In genomic region chr2:24824966-24825882, GRCh38 we compare ENCODE assay signal across 8 cellular contexts. TPM values are rescaled to one million over a fixed set of nuclear protein-coding genes. Genes with fewer than 3 reads are reported as not detected.
DNase-seq lines count a peak whose midpoint lies in the region; ATAC-seq, FAIRE-seq and TF ChIP-seq lines count a peak whose summit lies in the region.

No MANE protein-coding gene starts in this region.

- POLR2A ChIA-PET in K562 (lab: Yijun Ruan, JAX), result no interaction called here

- H3K27ac Mint-ChIP-seq in osteocyte (ENCODE audit: unreplicated experiment), result no peak overlapping the region

- ATAC-seq in K562 (peak; percentile 16; the same call in 1 of the 3 replicates), HG02840 (IDR thresholded peaks at IDR 0.05; ENCODE audit: low FRiP score, unreplicated experiment) (no peak)

- TF ChIP-seq POLR2A in K562 (conservative IDR thresholded peaks at IDR 0.05), result no peak; the same call in 1 of the 2 replicates

- H3K79me2 ChIP-seq in K562 (ENCODE audit: control insufficient read depth, insufficient read depth, low read length), result no peaks in the 10 kb centered on the region

- no peak overlapping the region for H3K4me2 ChIP-seq in K562 (ENCODE audit: insufficient read depth, low read length)

- no peaks in the 10 kb centered on the region for H3K9me1 ChIP-seq in K562 (ENCODE audit: control insufficient read depth, insufficient read depth, low read length)

- H2AFZ ChIP-seq in K562 (ENCODE audit: low read depth, low read length), result no peak overlapping the region

- BruUV-seq in K562 (replicated peaks; lab: Mats Ljungman, UMichigan), result no TSS peak

- peaks cover 22% of the 10 kb centered on the region for H3K36me3 Mint-ChIP-seq in osteocyte (ENCODE audit: unreplicated experiment)

- CTCF ChIA-PET in K562 (lab: Yijun Ruan, JAX; ENCODE audit: low intra/inter-chr PET ratio), result interaction anchor here (0.7 to 1.1 kb wide), 2 partner anchors 362 to 403 kb away, joined by 3 read pairs; no protein-coding TSS in a partner anchor

- in situ Hi-C loops in K562 (cut with MboI), result no loop called here

- DNase-seq in NCI-H345 (lab: John Stamatoyannopoulos, UW), result peak; percentile 18
- no peak for DNase-seq in NCI-H345 treated with DMSO at 0.1 percent for 48 hours (lab: John Stamatoyannopoulos, UW; ENCODE audit: unreplicated experiment)
- peak; percentile 52 to 64 (median 60) for DNase-seq in K562 (ENCODE audit: extremely low read depth in 1 of 4, low spot score in 3 of 4)
- peak; percentile 64 for DNase-seq in osteocyte (ENCODE audit: extremely low spot score, unreplicated experiment)
- no peak for DNase-seq in NCI-H1105 treated with DMSO at 0.1 percent for 48 hours (lab: John Stamatoyannopoulos, UW)
- no peak for DNase-seq in DMS114 treated with DMSO at 0.1 percent for 48 hours (lab: John Stamatoyannopoulos, UW; ENCODE audit: unreplicated experiment)

- H3K27ac ChIP-seq in K562 (ENCODE audit: extremely low read depth, low read depth, low read length), result no peak overlapping the region

- H3K4me1 ChIP-seq in K562 (replicated peaks in 1 of 2; ENCODE audit: control insufficient read depth in 2 of 2, insufficient read depth in 2 of 2, low read length in 2 of 2), result peaks cover 0 to 5% of the 10 kb centered on the region in 2 experiments; a peak in 2 of 5 replicates

- H3K9ac ChIP-seq in K562 (ENCODE audit: insufficient read depth in 1 of 2, low read depth in 2 of 2, low read length in 2 of 2), result no peak overlapping the region

- WGBS in K562 (ENCODE audit: insufficient coverage, low coverage, missing lambda C conversion rate), result 91% methylated on average over 11 of the region's 16 CpGs

- no peaks in the 10 kb centered on the region for H3K27me3 Mint-ChIP-seq in osteocyte (ENCODE audit: unreplicated experiment)

- no peak for TF ChIP-seq EP300 in K562 (IDR thresholded peaks at IDR 0.05; ENCODE audit: low read length)

- peaks cover 68% of the 10 kb centered on the region for H3K36me3 ChIP-seq in K562 (ENCODE audit: control insufficient read depth, insufficient read depth, low read length)

- H4K20me1 ChIP-seq in K562 (replicated peaks; ENCODE audit: control insufficient read depth, insufficient read depth, low read length), result 0 out of 2 replicates have a peak, but pooled peaks cover 2% of the 10 kb centered on the region

- H3K9me3 ChIP-seq in K562 (replicated peaks; ENCODE audit: control insufficient read depth, insufficient read depth, low read depth, low read length), result no peaks in the 10 kb centered on the region

- no peak overlapping the region for H3K4me3 ChIP-seq in K562

- intact Hi-C loops in K562 (cut with micrococcal nuclease), result loop anchor here (5.0 kb wide), 3 partner anchors 302 to 372 kb away; partner anchors contain the start of gene NCOA1

- TF ChIP-seq RAD21 in K562 (CRISPR knock-in tag; conservative IDR thresholded peaks at IDR 0.05 in 1 of 2, IDR thresholded peaks at IDR 0.05 in 1 of 2), result peak in 1 of 2 experiments; percentile 45; a peak in 2 of 4 replicates

- peaks cover 26% of the 10 kb centered on the region for H3K4me1 Mint-ChIP-seq in osteocyte (ENCODE audit: unreplicated experiment)

- H3K27me3 ChIP-seq in K562 (ENCODE audit: control insufficient read depth in 2 of 2, insufficient read depth in 2 of 2, low read length in 2 of 2), result no peaks in the 10 kb centered on the region

- no peak overlapping the region for H3K4me3 Mint-ChIP-seq in osteocyte (ENCODE audit: unreplicated experiment)

- no peaks in the 10 kb centered on the region for H3K9me3 Mint-ChIP-seq in osteocyte (ENCODE audit: unreplicated experiment)

- peak; percentile 72 for FAIRE-seq in K562 (lab: Jason Lieb, UNC)

- TF ChIP-seq CTCF in LNCAP (IDR thresholded peaks at IDR 0.05) (peak; percentile 36; the same call in 1 of the 2 replicates), K562 (IDR thresholded peaks at IDR 0.05 in 2 of 3, conservative IDR thresholded peaks at IDR 0.05 in 1 of 3; ENCODE audit: insufficient read depth in 2 of 3, low read depth in 1 of 3, low read length in 3 of 3) (peak; percentile 50 to 81 (median 62)), osteocyte (IDR thresholded peaks at IDR 0.05) (peak; percentile 49)

TF ChIP-seq in K562, 482 proteins besides CTCF, POLR2A, EP300 and RAD21 (continues in another document):
- TF ChIP-seq ZBTB49 (CRISPR knock-in tag; IDR thresholded peaks at IDR 0.05; ENCODE audit: borderline replicate concordance) (no peak), SNIP1 (IDR thresholded peaks at IDR 0.05; ENCODE audit: low read depth) (no peak), ZNF740 (CRISPR knock-in tag; IDR thresholded peaks at IDR 0.05) (no peak), ZNF740 (tag; IDR thresholded peaks at IDR 0.05) (no peak), ZNF212 (CRISPR knock-in tag; IDR thresholded peaks at IDR 0.05) (no peak), ZNF764 (CRISPR knock-in tag; IDR thresholded peaks at IDR 0.05; ENCODE audit: low read depth) (peak; percentile 43; the same call in 1 of the 2 replicates), RCOR1 (IDR thresholded peaks at IDR 0.05; ENCODE audit: borderline replicate concordance in 1 of 2, low read depth in 2 of 2, low read length in 2 of 2) (0 out of 4 replicates have a peak, but pooled peaks of 1 of the 2 experiments have one; percentile 19), CREB1 (IDR thresholded peaks at IDR 0.05) (no peak), CREB1 (CRISPR knock-in tag; IDR thresholded peaks at IDR 0.05) (no peak), SMC3 (conservative IDR thresholded peaks at IDR 0.05; ENCODE audit: insufficient read depth, low read depth, low read length) (0 out of 2 replicates have a peak, but pooled peaks have one; percentile 28)

RNA-seq across cellular contexts. Expression of gene CENPO, which starts 32.0 kb away (rescaled TPM):
- 153 and 177 TPM in 2 replicates for total RNA-seq in K562 (2011; cell fraction: chromatin; rRNA removed; ENCODE audit: low replicate concordance)
- total RNA-seq in K562 (2011; cell fraction: nucleolus; rRNA removed), result 96.4 and 101 TPM in 2 replicates
- 140 and 180 TPM in 2 replicates for total RNA-seq in K562 (2011; cell fraction: nucleoplasm; rRNA removed)
- 35.4 and 36.1 TPM in 2 replicates for total RNA-seq in K562 (2014; rRNA removed)
- 33.6 and 37.3 TPM in 2 replicates for total RNA-seq in K562 (2014; rRNA removed; fragmentation: Illumina TruSeq; extraction: Trizol)
- 38.9 and 41.1 TPM in 2 replicates for total RNA-seq in K562 (2015; rRNA removed; fragmentation: Illumina TruSeq; extraction: Trizol)
- total RNA-seq in K562 (2021), result 39.9 and 46.2 TPM in 2 replicates
- 59.4 and 63.0 TPM in 2 replicates for polyA plus RNA-seq in K562 (2011; rRNA removed)
- polyA plus RNA-seq in K562 (2011; cell fraction: cytosol; rRNA removed), result 36.2 and 39.3 TPM in 2 replicates
- polyA plus RNA-seq in K562 (2011; cell fraction: nucleus; rRNA removed), result 103 and 125 TPM in 2 replicates
- 35.5 and 43.1 TPM in 2 replicates for polyA plus RNA-seq in K562 (2012)
- 44.9 and 49.8 TPM in 2 replicates for polyA plus RNA-seq in K562 (2014; fragmentation: Illumina TruSeq; extraction: Trizol)
- 10 to 100 TPM; 30.6 to 38.9 TPM for polyA plus RNA-seq in K562 (2014; fragmentation: Nextera tagmentation; extraction: Ambion mirVana)
- polyA plus RNA-seq in K562 (2014; rRNA removed), result 35.5 and 49.5 TPM in 2 replicates
- polyA minus RNA-seq in K562 (2011; rRNA and poly(A)+ RNA removed), result 65.4 and 67.6 TPM in 2 replicates
- 22.3 and 36.6 TPM in 2 replicates for polyA minus RNA-seq in K562 (2011; cell fraction: cytosol; rRNA and poly(A)+ RNA removed)
- 46.7 and 67.0 TPM in 2 replicates for polyA minus RNA-seq in K562 (2011; cell fraction: nucleus; rRNA and poly(A)+ RNA removed)
- 12.7 and 12.8 TPM in 2 replicates for total RNA-seq in osteocyte

RNA-seq across cellular contexts. Expression of gene PTRHD1, which starts 32.0 kb away (rescaled TPM):
- total RNA-seq in K562 (2011; cell fraction: chromatin; rRNA removed; ENCODE audit: low replicate concordance), result 4.5 and 5.4 TPM in 2 replicates
- total RNA-seq in K562 (2011; cell fraction: nucleolus; rRNA removed), result 10.2 and 10.3 TPM in 2 replicates
- 10.8 and 23.1 TPM in 2 replicates for total RNA-seq in K562 (2011; cell fraction: nucleoplasm; rRNA removed)
- 60.9 and 67.5 TPM in 2 replicates for total RNA-seq in K562 (2014; rRNA removed)
- total RNA-seq in K562 (2014; rRNA removed; fragmentation: Illumina TruSeq; extraction: Trizol), result 42.6 and 47.1 TPM in 2 replicates
- total RNA-seq in K562 (2015; rRNA removed; fragmentation: Illumina TruSeq; extraction: Trizol), result 26.7 and 43.8 TPM in 2 replicates
- 48.9 and 51.4 TPM in 2 replicates for total RNA-seq in K562 (2021)
- polyA plus RNA-seq in K562 (2011; rRNA removed), result 82.7 and 83.2 TPM in 2 replicates
- polyA plus RNA-seq in K562 (2011; cell fraction: cytosol; rRNA removed), result 76.4 and 103 TPM in 2 replicates
- polyA plus RNA-seq in K562 (2011; cell fraction: nucleus; rRNA removed), result 23.4 and 40.4 TPM in 2 replicates
- 47.2 and 87.1 TPM in 2 replicates for polyA plus RNA-seq in K562 (2012)
- polyA plus RNA-seq in K562 (2014; fragmentation: Illumina TruSeq; extraction: Trizol), result 15.8 and 31.7 TPM in 2 replicates
- polyA plus RNA-seq in K562 (2014; fragmentation: Nextera tagmentation; extraction: Ambion mirVana), result 10 to 100 TPM; 32.9 to 46.6 TPM
- 61.1 and 71.1 TPM in 2 replicates for polyA plus RNA-seq in K562 (2014; rRNA removed)
- polyA minus RNA-seq in K562 (2011; rRNA and poly(A)+ RNA removed), result 8.6 and 11.1 TPM in 2 replicates
- polyA minus RNA-seq in K562 (2011; cell fraction: cytosol; rRNA and poly(A)+ RNA removed), result 7.8 and 12.2 TPM in 2 replicates
- polyA minus RNA-seq in K562 (2011; cell fraction: nucleus; rRNA and poly(A)+ RNA removed), result 4.7 and 7.3 TPM in 2 replicates
- total RNA-seq in osteocyte, result 26.8 and 31.1 TPM in 2 replicates

Comparison
In these comparisons a context has a peak if more than half of its experiments do, and no peak if none do; other contexts are left out.
1. DNase-seq: peak in NCI-H345 (single experiment), K562 (4 of 4) and osteocyte (single experiment); none in NCI-H345 treated with DMSO at 0.1 percent for 48 hours (single experiment), NCI-H1105 treated with DMSO at 0.1 percent for 48 hours (single experiment) and DMS114 treated with DMSO at 0.1 percent for 48 hours (single experiment).
2. Peak in every context shown above with its lines, with median percentiles within 50 percentile points of each other: CTCF ChIP-seq.